In genomic region chr4:138736362-138736761, GRCh38 we compare ENCODE assay signal across 20 cellular contexts.
A peak's percentile ranks its signal among the peaks of the same experiment; 100 is the strongest.
DNase-seq lines count a peak whose midpoint lies in the region; ATAC-seq and TF ChIP-seq lines count a peak whose summit lies in the region.
"Had no signal": no experiment of that assay in that cellular context is flagged by ENCODE, and none has a peak within 500 bp of the region (broad histone marks: within the 10 kb centered on the region; RNA-seq: fewer than 3 reads in every experiment).

No MANE protein-coding gene starts in this region.

- no peaks in the 10 kb centered on the region for H3K36me3 Mint-ChIP-seq in CD4-positive, alpha-beta memory T cell
- H3K36me3 Mint-ChIP-seq: CD8-positive, alpha-beta T cell had no signal

- H3K4me1 Mint-ChIP-seq in CD4-positive, alpha-beta memory T cell, result no peaks in the 10 kb centered on the region
- H3K4me1 Mint-ChIP-seq: activated T-helper 17 cell treated with anti-CD3 and anti-CD28 coated beads, Interleukin-2, amount 50 U/mL, for 72 hours had no signal

- DNase-seq in HPDE6-E6E7 (ENCODE audit: extremely low spot score) (peak; percentile 13), amniotic epithelial cell (ENCODE audit: low read depth) (peak; percentile 21), fibroblast of peridontal ligament (ENCODE audit: extremely low read depth) (peak; percentile 63), renal cortical epithelial cell (ENCODE audit: low read depth) (peak; percentile 70), BE2C (no peak), NCI-H524 treated with DMSO at 0.1 percent for 48 hours (lab: John Stamatoyannopoulos, UW) (no peak)
- no peak for DNase-seq in CD4-positive, alpha-beta memory T cell
- DNase-seq: body of pancreas; CD8-positive, alpha-beta T cell; endodermal cell; KBM-7; left colon; NCI-H1436; psoas muscle; stimulated activated CD4-positive, alpha-beta T cell treated with anti-CD3 and anti-CD28 coated beads, Interleukin-15, amount 100 ng/mL, for 24 hours; substantia nigra had no signal

- H3K9me3 ChIP-seq in BE2C, result no peaks in the 10 kb centered on the region
- no peaks in the 10 kb centered on the region for H3K9me3 ChIP-seq in CD4-positive, alpha-beta memory T cell (ENCODE audit: control insufficient read depth in 1 of 2, low read length in 2 of 2)
- H3K9me3 ChIP-seq: body of pancreas, psoas muscle had no signal

- peaks cover 7% of the 10 kb centered on the region for H3K4me1 ChIP-seq in BE2C
- no peaks in the 10 kb centered on the region for H3K4me1 ChIP-seq in CD4-positive, alpha-beta memory T cell (ENCODE audit: insufficient read depth, low read length)
- H3K4me1 ChIP-seq: body of pancreas had no signal

- H3K36me3 ChIP-seq in BE2C, result no peaks in the 10 kb centered on the region
- H3K36me3 ChIP-seq in CD4-positive, alpha-beta memory T cell (ENCODE audit: insufficient read depth, low read length), result no peaks in the 10 kb centered on the region

- no peak overlapping the region for H3K27ac Mint-ChIP-seq in CD4-positive, alpha-beta memory T cell
- H3K27ac Mint-ChIP-seq: activated T-helper 17 cell treated with anti-CD3 and anti-CD28 coated beads, Interleukin-2, amount 50 U/mL, for 72 hours; CD8-positive, alpha-beta T cell; endodermal cell had no signal

- CTCF ChIA-PET in CD4-positive, alpha-beta memory T cell (lab: Charles Lee; ENCODE audit: partially characterized antibody), result no interaction called here

- no peak overlapping the region for H3K27ac ChIP-seq in CD4-positive, alpha-beta memory T cell (ENCODE audit: low read depth, low read length)
- H3K27ac ChIP-seq: body of pancreas, hepatocyte, psoas muscle, VCaP had no signal

- H3K27me3 Mint-ChIP-seq in CD4-positive, alpha-beta memory T cell, result no peaks in the 10 kb centered on the region

- no peaks in the 10 kb centered on the region for H3K27me3 ChIP-seq in BE2C
- no peaks in the 10 kb centered on the region for H3K27me3 ChIP-seq in CD4-positive, alpha-beta memory T cell (ENCODE audit: insufficient read depth, low read length)
- H3K27me3 ChIP-seq: body of pancreas, hepatocyte had no signal

- no peak for ATAC-seq in GM18873 (IDR thresholded peaks at IDR 0.05; ENCODE audit: low FRiP score, unreplicated experiment)
- ATAC-seq: activated T-helper 17 cell treated with anti-CD3 and anti-CD28 coated beads, Interleukin-2, amount 50 U/mL, for 72 hours; body of pancreas; CD8-positive, alpha-beta T cell; left colon; psoas muscle had no signal

- no peak overlapping the region for H3K4me3 ChIP-seq in BE2C (ENCODE audit: low read depth, low read length)
- H3K4me3 ChIP-seq in CD4-positive, alpha-beta memory T cell (ENCODE audit: low read length in 2 of 2), result no peak overlapping the region
- H3K4me3 ChIP-seq: body of pancreas, hepatocyte, psoas muscle had no signal

- no peak overlapping the region for H3K4me3 Mint-ChIP-seq in CD4-positive, alpha-beta memory T cell
- H3K4me3 Mint-ChIP-seq: activated T-helper 17 cell treated with anti-CD3 and anti-CD28 coated beads, Interleukin-2, amount 50 U/mL, for 72 hours; CD8-positive, alpha-beta T cell; endodermal cell had no signal

- TF ChIP-seq CTCF in BE2C (IDR thresholded peaks at IDR 0.05; ENCODE audit: low read depth, low read length), result no peak

- H3K9me3 Mint-ChIP-seq in CD4-positive, alpha-beta memory T cell, result peaks cover 0 to 6% (median 2%) of the 10 kb centered on the region in 8 donors
- H3K9me3 Mint-ChIP-seq: activated T-helper 17 cell treated with anti-CD3 and anti-CD28 coated beads, Interleukin-2, amount 50 U/mL, for 72 hours; CD8-positive, alpha-beta T cell had no signal

- POLR2A ChIA-PET in CD4-positive, alpha-beta memory T cell (lab: Charles Lee; ENCODE audit: partially characterized antibody), result no interaction called here

- intact Hi-C loops in CD4-positive, alpha-beta memory T cell (cut with micrococcal nuclease), result no loop called here

Comparison
In these comparisons a context has a peak if more than half of its experiments do, and no peak if none do; other contexts are left out.
1. DNase-seq: peak in HPDE6-E6E7 (single experiment), amniotic epithelial cell (single experiment), fibroblast of peridontal ligament (single experiment) and renal cortical epithelial cell (single experiment); none in BE2C (single experiment), NCI-H524 treated with DMSO at 0.1 percent for 48 hours (single experiment) and CD4-positive, alpha-beta memory T cell (0 of 5).